In the genomic region with DNA sequence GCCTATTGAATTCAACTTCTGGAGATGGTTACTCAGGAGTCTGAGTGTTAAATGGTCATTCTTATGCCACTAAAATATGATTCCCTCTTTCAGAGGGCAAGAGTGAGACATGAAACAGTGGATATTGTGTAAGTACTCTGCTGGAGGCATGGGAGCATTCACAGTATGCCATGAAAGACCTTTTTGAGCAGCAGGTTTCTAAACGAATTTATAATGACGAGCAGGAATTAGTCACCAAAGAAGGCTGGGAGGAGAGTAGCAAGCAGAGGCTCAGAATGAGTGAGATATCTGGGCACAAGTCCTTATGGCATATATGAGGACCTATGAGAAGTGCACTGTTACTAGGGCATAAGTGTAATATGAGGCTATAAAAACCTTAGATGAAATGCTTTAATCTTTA, we compare ENCODE assay signal across 1 cellular context.
TF ChIP-seq lines count a peak whose summit lies in the region.

No MANE protein-coding gene starts in this region.

TF ChIP-seq in GM12878, 131 proteins besides CTCF, POLR2A, EP300 and RAD21 (continued from another document):
- TF ChIP-seq, protein P1, sequence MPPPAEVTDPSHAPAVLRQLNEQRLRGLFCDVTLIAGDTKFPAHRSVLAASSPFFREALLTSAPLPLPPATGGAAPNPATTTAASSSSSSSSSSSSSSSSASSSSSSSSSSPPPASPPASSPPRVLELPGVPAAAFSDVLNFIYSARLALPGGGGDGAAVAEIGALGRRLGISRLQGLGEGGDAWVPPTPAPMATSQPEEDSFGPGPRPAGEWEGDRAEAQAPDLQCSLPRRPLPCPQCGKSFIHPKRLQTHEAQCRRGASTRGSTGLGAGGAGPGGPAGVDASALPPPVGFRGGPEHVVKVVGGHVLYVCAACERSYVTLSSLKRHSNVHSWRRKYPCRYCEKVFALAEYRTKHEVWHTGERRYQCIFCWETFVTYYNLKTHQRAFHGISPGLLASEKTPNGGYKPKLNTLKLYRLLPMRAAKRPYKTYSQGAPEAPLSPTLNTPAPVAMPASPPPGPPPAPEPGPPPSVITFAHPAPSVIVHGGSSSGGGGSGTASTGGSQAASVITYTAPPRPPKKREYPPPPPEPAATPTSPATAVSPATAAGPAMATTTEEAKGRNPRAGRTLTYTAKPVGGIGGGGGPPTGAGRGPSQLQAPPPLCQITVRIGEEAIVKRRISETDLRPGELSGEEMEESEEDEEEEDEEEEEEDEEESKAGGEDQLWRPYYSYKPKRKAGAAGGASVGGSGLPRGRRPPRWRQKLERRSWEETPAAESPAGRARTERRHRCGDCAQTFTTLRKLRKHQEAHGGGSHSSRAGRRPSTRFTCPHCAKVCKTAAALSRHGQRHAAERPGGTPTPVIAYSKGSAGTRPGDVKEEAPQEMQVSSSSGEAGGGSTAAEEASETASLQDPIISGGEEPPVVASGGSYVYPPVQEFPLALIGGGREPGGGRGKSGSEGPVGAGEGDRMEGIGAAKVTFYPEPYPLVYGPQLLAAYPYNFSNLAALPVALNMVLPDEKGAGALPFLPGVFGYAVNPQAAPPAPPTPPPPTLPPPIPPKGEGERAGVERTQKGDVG (CRISPR knock-in tag; IDR thresholded peaks at IDR 0.05): no peak
- TF ChIP-seq STAT1 (conservative IDR thresholded peaks at IDR 0.05): no peak
